ENCODE assay signal across 23 cellular contexts in the genomic region with DNA sequence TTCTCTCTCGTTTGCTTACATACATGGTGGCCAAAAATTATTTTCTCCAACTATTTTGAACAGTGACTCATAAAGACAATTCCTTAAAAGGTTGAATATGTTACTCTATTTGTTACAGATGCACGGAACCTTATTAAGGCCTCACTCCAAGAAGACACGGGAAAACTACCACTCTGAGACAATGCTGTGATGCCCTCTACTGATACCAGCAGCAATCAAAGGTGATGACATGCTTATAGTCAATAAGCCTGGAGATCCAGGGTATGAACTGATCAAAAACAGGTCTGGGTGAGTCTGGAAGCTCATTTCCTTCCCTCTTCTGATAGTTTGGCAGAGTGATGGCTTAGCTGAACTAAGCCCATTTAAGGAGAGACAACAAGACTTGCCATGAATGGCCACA.
A peak's percentile ranks its signal among the peaks of the same experiment; 100 is the strongest.
DNase-seq lines count a peak whose midpoint lies in the region; ATAC-seq and TF ChIP-seq lines count a peak whose summit lies in the region.
"Had no signal": no experiment of that assay in that cellular context is flagged by ENCODE, and none has a peak within 500 bp of the region (broad histone marks: within the 10 kb centered on the region; RNA-seq: fewer than 3 reads in every experiment).

No MANE protein-coding gene starts in this region.

- DNase-seq in GM13977 (ENCODE audit: low spot score) (no peak), SW480 (ENCODE audit: low spot score) (peak; percentile 2), iPS-NIHi7 (ENCODE audit: extremely low spot score) (peak; percentile 14), lower leg skin (ENCODE audit: low spot score in 2 of 2) (no peak)
- no peak for DNase-seq in stimulated activated CD4-positive, alpha-beta T cell treated with anti-CD3 and anti-CD28 coated beads, Interleukin-2, amount 100 ng/mL, for 24 hours
- DNase-seq in activated T-cell treated with anti-CD3 and anti-CD28 coated beads, Interleukin-2, amount 50 U/mL, for 72 hours = no peak
- DNase-seq: activated CD4-positive, alpha-beta T cell treated with anti-CD3 and anti-CD28 coated beads, Interleukin-2, amount 10 ng/mL, durations not matched to agents 7 days and 5 days; activated naive CD8-positive, alpha-beta T cell treated with anti-CD3 and anti-CD28 coated beads, Interleukin-2, amount 10 ng/mL, durations not matched to agents 7 days and 5 days; DMS79; effector CD4-positive, alpha-beta T cell; natural killer cell; NCI-H1694; NCI-H69; PC-9; SIG-M5; stimulated activated CD4-positive, alpha-beta T cell treated with anti-CD3 and anti-CD28 coated beads, Interleukin-12 subunit alpha, Interleukin-12 subunit beta, amount 100 ng/mL, for 4 hours; trophoblast cell had no signal

- intact Hi-C loops in lower leg skin (cut with DNase I; ENCODE audit: low total_unique reads) = no loop called here

- no peaks in the 10 kb centered on the region for H3K27me3 Mint-ChIP-seq in activated T-cell treated with anti-CD3 and anti-CD28 coated beads, Interleukin-2, amount 50 U/mL, for 72 hours (ENCODE audit: low read depth)
- H3K27me3 Mint-ChIP-seq: activated CD4-positive, alpha-beta T cell treated with anti-CD3 and anti-CD28 coated beads, Interleukin-2, amount 10 ng/mL, durations not matched to agents 7 days and 5 days; activated naive CD8-positive, alpha-beta T cell treated with anti-CD3 and anti-CD28 coated beads, Interleukin-2, amount 10 ng/mL, durations not matched to agents 7 days and 5 days; IgD-negative memory B cell had no signal

- POLR2A ChIA-PET in HEK293 (lab: Yijun Ruan, JAX) = no interaction called here

- H3K27ac Mint-ChIP-seq in activated T-cell treated with anti-CD3 and anti-CD28 coated beads, Interleukin-2, amount 50 U/mL, for 72 hours = no peak overlapping the region
- H3K27ac Mint-ChIP-seq: activated CD4-positive, alpha-beta T cell treated with anti-CD3 and anti-CD28 coated beads, Interleukin-2, amount 10 ng/mL, durations not matched to agents 7 days and 5 days; activated naive CD8-positive, alpha-beta T cell treated with anti-CD3 and anti-CD28 coated beads, Interleukin-2, amount 10 ng/mL, durations not matched to agents 7 days and 5 days; activated T-helper 2 cell treated with anti-CD3 and anti-CD28 coated beads, Interferon-gamma antibody, Interleukin-2, Interleukin-4, amounts not matched to agents 10 μg/mL and 5 μg/mL and 100 μg/mL, durations not matched to agents 14 hours and 24 hours and 36 hours; IgD-negative memory B cell; natural killer cell had no signal

- ATAC-seq in HG03460 (IDR thresholded peaks at IDR 0.05; ENCODE audit: unreplicated experiment) = no peak
- no peak for ATAC-seq in activated T-cell treated with anti-CD3 and anti-CD28 coated beads, Interleukin-2, amount 50 U/mL, for 72 hours (replicated peaks in 1 of 2)
- ATAC-seq: natural killer cell had no signal

- H3K4me3 ChIP-seq in HEK293 (ENCODE audit: low read depth, low read length) (no peak overlapping the region), lower leg skin (ENCODE audit: low read depth, poor library complexity, severe bottlenecking) (no peak overlapping the region)
- H3K4me3 ChIP-seq: esophagus muscularis mucosa, PC-9, right atrium auricular region had no signal

- CTCF ChIA-PET in HEK293 (lab: Yijun Ruan, JAX) = interaction anchor here (0.6 to 0.7 kb wide), 2 partner anchors 14 to 561 kb away, joined by 3 to 5 read pairs; no protein-coding TSS in a partner anchor

- WGBS in lower leg skin, 2 donors = 43 to 57% methylated on average over 3 of the region's 3 CpGs

- TF ChIP-seq POLR2A in lower leg skin (IDR thresholded peaks at IDR 0.05) = no peak

- H3K9me3 ChIP-seq in HEK293 (ENCODE audit: control insufficient read depth, insufficient read depth, low read depth, low read length) = no peaks in the 10 kb centered on the region
- H3K9me3 ChIP-seq: esophagus muscularis mucosa, right atrium auricular region had no signal

- H3K36me3 Mint-ChIP-seq in activated T-cell treated with anti-CD3 and anti-CD28 coated beads, Interleukin-2, amount 50 U/mL, for 72 hours (ENCODE audit: insufficient read depth in 2 of 2) = no peaks in the 10 kb centered on the region
- H3K36me3 Mint-ChIP-seq: activated naive CD8-positive, alpha-beta T cell treated with anti-CD3 and anti-CD28 coated beads, Interleukin-2, amount 10 ng/mL, durations not matched to agents 7 days and 5 days; IgD-negative memory B cell; natural killer cell had no signal

- TF ChIP-seq CTCF in GM13977 (IDR thresholded peaks at IDR 0.05; ENCODE audit: extremely low read depth, insufficient read depth, missing control alignments) (peak; percentile 24), HEK293 (tag by site-specific recombination; IDR thresholded peaks at IDR 0.05) (no peak), lower leg skin (IDR thresholded peaks at IDR 0.05) (no peak)

- peaks cover 3 to 13% of the 10 kb centered on the region in 2 donors for H3K9me3 Mint-ChIP-seq in activated T-cell treated with anti-CD3 and anti-CD28 coated beads, Interleukin-2, amount 50 U/mL, for 72 hours
- H3K9me3 Mint-ChIP-seq: activated naive CD8-positive, alpha-beta T cell treated with anti-CD3 and anti-CD28 coated beads, Interleukin-2, amount 10 ng/mL, durations not matched to agents 7 days and 5 days; activated T-helper 2 cell treated with anti-CD3 and anti-CD28 coated beads, Interferon-gamma antibody, Interleukin-2, Interleukin-4, amounts not matched to agents 10 μg/mL and 5 μg/mL and 100 μg/mL, durations not matched to agents 14 hours and 24 hours and 36 hours had no signal

- H3K4me1 ChIP-seq in HEK293 (ENCODE audit: control insufficient read depth, insufficient read depth, low read length) = no peaks in the 10 kb centered on the region
- H3K4me1 ChIP-seq: esophagus muscularis mucosa, right atrium auricular region had no signal

- H3K36me3 ChIP-seq in HEK293 (ENCODE audit: control insufficient read depth in 2 of 2, insufficient read depth in 1 of 2, low read length in 2 of 2) = no peaks in the 10 kb centered on the region
- H3K36me3 ChIP-seq: esophagus muscularis mucosa, right atrium auricular region had no signal

- H3K4me3 Mint-ChIP-seq in activated T-cell treated with anti-CD3 and anti-CD28 coated beads, Interleukin-2, amount 50 U/mL, for 72 hours = no peak overlapping the region
- H3K4me3 Mint-ChIP-seq: activated CD4-positive, alpha-beta T cell treated with anti-CD3 and anti-CD28 coated beads, Interleukin-2, amount 10 ng/mL, durations not matched to agents 7 days and 5 days; activated naive CD8-positive, alpha-beta T cell treated with anti-CD3 and anti-CD28 coated beads, Interleukin-2, amount 10 ng/mL, durations not matched to agents 7 days and 5 days; IgD-negative memory B cell; natural killer cell had no signal

- in situ Hi-C loops in GM13977 (cut with MboI; ENCODE audit: low pct_unique_long_range_greater_than_20kb, low sequenced_read_pairs, unreplicated experiment) = no loop called here

- no peak overlapping the region for H3K27ac ChIP-seq in HEK293 (ENCODE audit: extremely low read depth, low read depth, low read length)
- H3K27ac ChIP-seq: esophagus muscularis mucosa, PC-9, right atrium auricular region had no signal

- no peaks in the 10 kb centered on the region for H3K4me1 Mint-ChIP-seq in activated T-cell treated with anti-CD3 and anti-CD28 coated beads, Interleukin-2, amount 50 U/mL, for 72 hours (ENCODE audit: low read depth)
- H3K4me1 Mint-ChIP-seq: activated CD4-positive, alpha-beta T cell treated with anti-CD3 and anti-CD28 coated beads, Interleukin-2, amount 10 ng/mL, durations not matched to agents 7 days and 5 days; activated naive CD8-positive, alpha-beta T cell treated with anti-CD3 and anti-CD28 coated beads, Interleukin-2, amount 10 ng/mL, durations not matched to agents 7 days and 5 days; natural killer cell had no signal

TF ChIP-seq in HEK293, 187 proteins besides CTCF, POLR2A, EP300 and RAD21:
- TF ChIP-seq ZNF654 (tag by site-specific recombination; IDR thresholded peaks at IDR 0.05; ENCODE audit: low read depth) (peak; percentile 6; the same call in 1 of the 2 replicates), ZNF626 (tag by site-specific recombination; IDR thresholded peaks at IDR 0.05) (no peak), KLF9 (tag by site-specific recombination; IDR thresholded peaks at IDR 0.05; ENCODE audit: low read depth) (no peak), ZNF391 (tag by site-specific recombination; IDR thresholded peaks at IDR 0.05; ENCODE audit: borderline replicate concordance, low read depth) (no peak), ZBTB21 (tag by site-specific recombination; IDR thresholded peaks at IDR 0.05) (no peak), ZNF302 (tag by site-specific recombination; IDR thresholded peaks at IDR 0.05; ENCODE audit: low read depth) (no peak)
- TF ChIP-seq, protein P1, sequence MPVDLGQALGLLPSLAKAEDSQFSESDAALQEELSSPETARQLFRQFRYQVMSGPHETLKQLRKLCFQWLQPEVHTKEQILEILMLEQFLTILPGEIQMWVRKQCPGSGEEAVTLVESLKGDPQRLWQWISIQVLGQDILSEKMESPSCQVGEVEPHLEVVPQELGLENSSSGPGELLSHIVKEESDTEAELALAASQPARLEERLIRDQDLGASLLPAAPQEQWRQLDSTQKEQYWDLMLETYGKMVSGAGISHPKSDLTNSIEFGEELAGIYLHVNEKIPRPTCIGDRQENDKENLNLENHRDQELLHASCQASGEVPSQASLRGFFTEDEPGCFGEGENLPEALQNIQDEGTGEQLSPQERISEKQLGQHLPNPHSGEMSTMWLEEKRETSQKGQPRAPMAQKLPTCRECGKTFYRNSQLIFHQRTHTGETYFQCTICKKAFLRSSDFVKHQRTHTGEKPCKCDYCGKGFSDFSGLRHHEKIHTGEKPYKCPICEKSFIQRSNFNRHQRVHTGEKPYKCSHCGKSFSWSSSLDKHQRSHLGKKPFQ (tag by site-specific recombination; IDR thresholded peaks at IDR 0.05) = no peak
- TF ChIP-seq, protein P2, sequence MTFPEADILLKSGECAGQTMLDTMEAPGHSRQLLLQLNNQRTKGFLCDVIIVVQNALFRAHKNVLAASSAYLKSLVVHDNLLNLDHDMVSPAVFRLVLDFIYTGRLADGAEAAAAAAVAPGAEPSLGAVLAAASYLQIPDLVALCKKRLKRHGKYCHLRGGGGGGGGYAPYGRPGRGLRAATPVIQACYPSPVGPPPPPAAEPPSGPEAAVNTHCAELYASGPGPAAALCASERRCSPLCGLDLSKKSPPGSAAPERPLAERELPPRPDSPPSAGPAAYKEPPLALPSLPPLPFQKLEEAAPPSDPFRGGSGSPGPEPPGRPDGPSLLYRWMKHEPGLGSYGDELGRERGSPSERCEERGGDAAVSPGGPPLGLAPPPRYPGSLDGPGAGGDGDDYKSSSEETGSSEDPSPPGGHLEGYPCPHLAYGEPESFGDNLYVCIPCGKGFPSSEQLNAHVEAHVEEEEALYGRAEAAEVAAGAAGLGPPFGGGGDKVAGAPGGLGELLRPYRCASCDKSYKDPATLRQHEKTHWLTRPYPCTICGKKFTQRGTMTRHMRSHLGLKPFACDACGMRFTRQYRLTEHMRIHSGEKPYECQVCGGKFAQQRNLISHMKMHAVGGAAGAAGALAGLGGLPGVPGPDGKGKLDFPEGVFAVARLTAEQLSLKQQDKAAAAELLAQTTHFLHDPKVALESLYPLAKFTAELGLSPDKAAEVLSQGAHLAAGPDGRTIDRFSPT (tag by site-specific recombination; IDR thresholded peaks at IDR 0.05) = no peak

Comparison
In these comparisons a context has a peak if more than half of its experiments do, and no peak if none do; other contexts are left out.
1. DNase-seq: peak in SW480 (single experiment) and iPS-NIHi7 (single experiment); none in GM13977 (single experiment), lower leg skin (0 of 2), stimulated activated CD4-positive, alpha-beta T cell treated with anti-CD3 and anti-CD28 coated beads, Interleukin-2, amount 100 ng/mL, for 24 hours (0 of 2) and activated T-cell treated with anti-CD3 and anti-CD28 coated beads, Interleukin-2, amount 50 U/mL, for 72 hours (0 of 2).